In the genomic region with DNA sequence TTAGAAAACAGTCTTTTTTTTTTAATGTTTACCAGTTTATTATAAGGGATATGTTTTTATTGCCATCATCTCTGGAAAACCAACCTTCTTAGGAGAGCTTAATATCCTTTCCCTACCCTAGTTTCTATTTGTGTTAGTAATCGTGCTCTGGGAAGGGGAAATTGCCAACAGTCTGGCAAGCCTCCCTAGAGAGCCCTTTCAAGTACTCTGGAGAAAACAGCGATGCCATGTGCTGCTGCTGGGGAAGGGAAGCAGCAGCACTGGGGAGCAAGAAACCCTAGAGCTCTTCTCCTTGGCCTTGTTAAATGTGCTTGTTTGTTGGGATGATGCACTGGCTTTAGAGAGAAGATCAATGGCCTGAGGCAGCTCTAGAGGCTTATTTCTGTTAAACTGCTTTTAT, we compare ENCODE assay signal across 1 cellular context.
TF ChIP-seq lines count a peak whose summit lies in the region.

No MANE protein-coding gene starts in this region.

TF ChIP-seq in HepG2, 621 proteins besides CTCF, POLR2A, EP300 and RAD21:
- TF ChIP-seq ISL2 (CRISPR knock-in tag; IDR thresholded peaks at IDR 0.05) (no peak), CSRNP2 (CRISPR knock-in tag; conservative IDR thresholded peaks at IDR 0.05; ENCODE audit: low read depth) (no peak), NCOR1 (IDR thresholded peaks at IDR 0.05; ENCODE audit: borderline replicate concordance, low read length) (no peak), SRSF9 (IDR thresholded peaks at IDR 0.05; ENCODE audit: borderline replicate concordance, insufficient read depth, low read depth, low read length, poor library complexity, severe bottlenecking) (no peak), CEBPZ (IDR thresholded peaks at IDR 0.05; ENCODE audit: low read length) (no peak), PHF5A (CRISPR knock-in tag; IDR thresholded peaks at IDR 0.05; ENCODE audit: low read depth, unreplicated experiment) (no peak), HIVEP1 (CRISPR knock-in tag; IDR thresholded peaks at IDR 0.05) (no peak), ZNF343 (CRISPR knock-in tag; IDR thresholded peaks at IDR 0.05) (no peak), TSC22D2 (CRISPR knock-in tag; IDR thresholded peaks at IDR 0.05; ENCODE audit: borderline replicate concordance) (no peak), ZNF839 (CRISPR knock-in tag; IDR thresholded peaks at IDR 0.05; ENCODE audit: borderline replicate concordance) (no peak), RFX1 (IDR thresholded peaks at IDR 0.05) (no peak), AGO1 (IDR thresholded peaks at IDR 0.05; ENCODE audit: low read depth, low read length, poor library complexity, severe bottlenecking) (no peak), ZC3H4 (CRISPR knock-in tag; IDR thresholded peaks at IDR 0.05; ENCODE audit: borderline replicate concordance) (no peak), RNF2 (conservative IDR thresholded peaks at IDR 0.05; ENCODE audit: low read depth) (no peak)
- TF ChIP-seq, protein P1, sequence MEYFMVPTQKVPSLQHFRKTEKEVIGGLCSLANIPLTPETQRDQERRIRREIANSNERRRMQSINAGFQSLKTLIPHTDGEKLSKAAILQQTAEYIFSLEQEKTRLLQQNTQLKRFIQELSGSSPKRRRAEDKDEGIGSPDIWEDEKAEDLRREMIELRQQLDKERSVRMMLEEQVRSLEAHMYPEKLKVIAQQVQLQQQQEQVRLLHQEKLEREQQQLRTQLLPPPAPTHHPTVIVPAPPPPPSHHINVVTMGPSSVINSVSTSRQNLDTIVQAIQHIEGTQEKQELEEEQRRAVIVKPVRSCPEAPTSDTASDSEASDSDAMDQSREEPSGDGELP (IDR thresholded peaks at IDR 0.05; ENCODE audit: borderline replicate concordance, low read depth): no peak
TF ChIP-seq in HepG2: peak in this region for 0.
